ENCODE assay signal across 8 cellular contexts in genomic region chr17:32483451-32484019, GRCh38. TPM values are rescaled to one million over a fixed set of nuclear protein-coding genes. Genes with fewer than 3 reads are reported as not detected.
DNase-seq lines count a peak whose midpoint lies in the region; ATAC-seq lines count a peak whose summit lies in the region.

No MANE protein-coding gene starts in this region.

- peak overlapping the region in 3 of 5 donors; percentile 38 to 52 (median 39) for H3K9ac ChIP-seq in subcutaneous abdominal adipose tissue (ENCODE audit: low read length in 5 of 5)

- H3K27me3 ChIP-seq in subcutaneous abdominal adipose tissue (ENCODE audit: control insufficient read depth in 5 of 5, insufficient read depth in 4 of 5, low read length in 5 of 5): no peaks in the 10 kb centered on the region

- H3K9me3 ChIP-seq in subcutaneous abdominal adipose tissue (ENCODE audit: control insufficient read depth in 5 of 5, low read length in 5 of 5): no peaks in the 10 kb centered on the region

- DNase-seq in Right ventricle myocardium inferior (ENCODE audit: missing footprints) (peak; percentile 92), cardiac septum (ENCODE audit: low spot score) (no peak), NCI-H1417 (lab: John Stamatoyannopoulos, UW) (peak; percentile 59 to 94 (median 80)), SKM-1 treated with dmso at 0.1 percent for 144 hours (lab: John Stamatoyannopoulos, UW; ENCODE audit: unreplicated experiment) (peak; percentile 52), ecto neural progenitor cell (ENCODE audit: low spot score) (peak; percentile 81), left lobe of liver (ENCODE audit: low spot score) (no peak), COLO668 (lab: John Stamatoyannopoulos, UW; ENCODE audit: unreplicated experiment) (no peak)

- H3K4me3 ChIP-seq in subcutaneous abdominal adipose tissue (ENCODE audit: low read depth in 1 of 5, low read length in 5 of 5): no peak overlapping the region

- peaks cover 4 to 36% (median 31%) of the 10 kb centered on the region in 5 donors for H3K4me1 ChIP-seq in subcutaneous abdominal adipose tissue (ENCODE audit: control insufficient read depth in 5 of 5, insufficient read depth in 5 of 5, low read length in 5 of 5)

- peaks cover 7 to 48% (median 41%) of the 10 kb centered on the region in 5 donors for H3K36me3 ChIP-seq in subcutaneous abdominal adipose tissue (ENCODE audit: control insufficient read depth in 5 of 5, insufficient read depth in 5 of 5, low read length in 5 of 5)

- ATAC-seq in Right ventricle myocardium inferior (peak; percentile 92), left lobe of liver (peak; percentile 28)

- intact Hi-C loops in Right ventricle myocardium inferior (cut with DNase I) (loop anchor here (5.0 kb wide), 1 partner anchor 174 kb away; no protein-coding TSS in a partner anchor), cardiac septum (cut with DNase I) (loop anchor here (5.0 to 10.0 kb wide), 3 partner anchors 34 to 269 kb away; no protein-coding TSS in a partner anchor)

- peak overlapping the region; percentile 57 for H3K27ac ChIP-seq in subcutaneous abdominal adipose tissue (ENCODE audit: low read depth, low read length)

RNA-seq across cellular contexts. Expression of gene CDK5R1, which starts 3.3 kb away (rescaled TPM):
- total RNA-seq in Right ventricle myocardium inferior (1.3 TPM), cardiac septum (1.5 TPM), left lobe of liver (0.68 TPM)

RNA-seq across cellular contexts. Expression of gene PSMD11, which starts 39.2 kb away (rescaled TPM):
- total RNA-seq in Right ventricle myocardium inferior (57.0 TPM), cardiac septum (81.7 TPM), left lobe of liver (49.1 TPM)

Comparison
In these comparisons a context has a peak if more than half of its experiments do, and no peak if none do; other contexts are left out.
1. DNase-seq: peak in Right ventricle myocardium inferior (single experiment), NCI-H1417 (3 of 3), SKM-1 treated with dmso at 0.1 percent for 144 hours (single experiment) and ecto neural progenitor cell (single experiment); none in cardiac septum (single experiment), left lobe of liver (single experiment) and COLO668 (single experiment).